15 cellular contexts compared by ENCODE assay signal in the genomic region with DNA sequence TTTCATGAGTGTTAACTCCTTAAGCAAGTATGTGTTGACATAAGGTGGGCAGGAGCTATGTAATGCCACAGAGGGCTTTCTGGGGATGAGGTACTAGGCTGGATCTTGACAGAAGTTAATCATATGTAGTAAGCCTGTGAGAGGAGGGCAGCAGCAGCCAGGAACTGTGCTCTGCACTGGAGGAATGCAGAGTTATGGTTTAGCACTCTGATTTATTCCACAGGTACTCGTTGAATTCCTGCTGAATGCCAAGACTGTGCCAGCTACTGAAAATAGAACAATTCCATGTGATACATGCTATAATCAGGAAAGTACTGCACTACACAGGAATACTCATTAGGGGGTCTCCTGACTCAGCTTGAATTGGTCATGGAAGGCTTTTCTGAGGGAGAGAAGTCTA. TPM values are rescaled to one million over a fixed set of nuclear protein-coding genes. Genes with fewer than 3 reads are reported as not detected.
A peak's percentile ranks its signal among the peaks of the same experiment; 100 is the strongest.
DNase-seq lines count a peak whose midpoint lies in the region; ATAC-seq and TF ChIP-seq lines count a peak whose summit lies in the region.
"Had no signal": no experiment of that assay in that cellular context is flagged by ENCODE, and none has a peak within 500 bp of the region (broad histone marks: within the 10 kb centered on the region; RNA-seq: fewer than 3 reads in every experiment).

No MANE protein-coding gene starts in this region.

- no peak overlapping the region for H2AFZ ChIP-seq in Karpas-422 (ENCODE audit: low read length)

- peak overlapping the region; percentile 66 for H3K4me2 ChIP-seq in Karpas-422 (ENCODE audit: low read depth, low read length, poor library complexity, severe bottlenecking)

- ATAC-seq in HG03159 (IDR thresholded peaks at IDR 0.05; ENCODE audit: unreplicated experiment) = no peak
- ATAC-seq: esophagus mucosa, sciatic nerve had no signal

- H3K4me1 Mint-ChIP-seq in activated CD4-positive, alpha-beta T cell treated with anti-CD3 and anti-CD28 coated beads, Interleukin-2, amount 10 ng/mL, durations not matched to agents 24 days and 14 days = peaks cover 89% of the 10 kb centered on the region
- H3K4me1 Mint-ChIP-seq in glutamatergic neuron (ENCODE audit: low read depth, unreplicated experiment) = peaks cover 70% of the 10 kb centered on the region

- no peaks in the 10 kb centered on the region for H3K9me3 Mint-ChIP-seq in activated CD4-positive, alpha-beta T cell treated with anti-CD3 and anti-CD28 coated beads, Interleukin-2, amount 10 ng/mL, durations not matched to agents 24 days and 14 days
- H3K9me3 Mint-ChIP-seq in glutamatergic neuron (ENCODE audit: unreplicated experiment) = peaks cover 25% of the 10 kb centered on the region

- H3K36me3 ChIP-seq in Karpas-422 (ENCODE audit: insufficient read depth, low read length) = 0 out of 2 replicates have a peak, but pooled peaks cover 1% of the 10 kb centered on the region
- H3K36me3 ChIP-seq: heart left ventricle, MG63 had no signal

- H3K36me3 Mint-ChIP-seq in activated CD4-positive, alpha-beta T cell treated with anti-CD3 and anti-CD28 coated beads, Interleukin-2, amount 10 ng/mL, durations not matched to agents 24 days and 14 days (ENCODE audit: low read depth) = peaks cover 49% of the 10 kb centered on the region
- peaks cover 5% of the 10 kb centered on the region for H3K36me3 Mint-ChIP-seq in glutamatergic neuron (ENCODE audit: unreplicated experiment)

- no peak for TF ChIP-seq CTCF in glutamatergic neuron (IDR thresholded peaks at IDR 0.05; ENCODE audit: partially characterized antibody, unreplicated experiment)

- no peaks in the 10 kb centered on the region for H4K20me1 ChIP-seq in Karpas-422 (ENCODE audit: insufficient read depth, low read depth, low read length)

- CTCF ChIA-PET in HEK293T (lab: Yijun Ruan, JAX) = no interaction called here

- no peak overlapping the region for H3K4me3 Mint-ChIP-seq in activated CD4-positive, alpha-beta T cell treated with anti-CD3 and anti-CD28 coated beads, Interleukin-2, amount 10 ng/mL, durations not matched to agents 24 days and 14 days
- peak overlapping the region; percentile 39 for H3K4me3 Mint-ChIP-seq in glutamatergic neuron (ENCODE audit: unreplicated experiment)

- peak overlapping the region; percentile 62; the same call in 1 of the 2 replicates for H3K9ac ChIP-seq in Karpas-422 (ENCODE audit: low read length)

- peak overlapping the region; percentile 92 for H3K27ac ChIP-seq in Karpas-422 (ENCODE audit: low read length)

- H3K4me1 ChIP-seq in Karpas-422 (ENCODE audit: low read length) = peaks cover 96% of the 10 kb centered on the region

- POLR2A ChIA-PET in HEK293T (lab: Yijun Ruan, JAX) = no interaction called here

- intact Hi-C loops in activated CD4-positive, alpha-beta T cell treated with anti-CD3 and anti-CD28 coated beads, Interleukin-2, amount 10 ng/mL, durations not matched to agents 24 days and 14 days (cut with micrococcal nuclease) = no loop called here

- peak overlapping the region; percentile 86 for H3K27ac Mint-ChIP-seq in activated CD4-positive, alpha-beta T cell treated with anti-CD3 and anti-CD28 coated beads, Interleukin-2, amount 10 ng/mL, durations not matched to agents 24 days and 14 days
- peak overlapping the region; percentile 26 for H3K27ac Mint-ChIP-seq in glutamatergic neuron (ENCODE audit: unreplicated experiment)

- H3K4me3 ChIP-seq in Karpas-422 (ENCODE audit: low read length) = no peak overlapping the region; the same call in 1 of the 2 replicates
- H3K4me3 ChIP-seq: heart left ventricle, MG63 had no signal

- no peaks in the 10 kb centered on the region for H3K27me3 Mint-ChIP-seq in activated CD4-positive, alpha-beta T cell treated with anti-CD3 and anti-CD28 coated beads, Interleukin-2, amount 10 ng/mL, durations not matched to agents 24 days and 14 days
- H3K27me3 Mint-ChIP-seq in glutamatergic neuron (ENCODE audit: unreplicated experiment) = peaks cover 17% of the 10 kb centered on the region

- DNase-seq in activated CD4-positive, alpha-beta T cell treated with anti-CD3 and anti-CD28 coated beads, Interleukin-2, amount 10 ng/mL, durations not matched to agents 24 days and 14 days = no peak
- no peak for DNase-seq in activated CD4-positive, alpha-beta T cell treated with anti-CD3 and anti-CD28 coated beads, Interleukin-2, amount 50 U/mL, for 48 hours
- DNase-seq in Karpas-422 = no peak
- no peak for DNase-seq in glutamatergic neuron
- peak; percentile 89 for DNase-seq in renal cortical epithelial cell (ENCODE audit: low read depth)
- DNase-seq in HEK293T (ENCODE audit: extremely low spot score) = no peak
- no peak for DNase-seq in NCI-H2029 (lab: John Stamatoyannopoulos, UW)
- DNase-seq: cortex of kidney, heart left ventricle, MG63, NCI-H2081 treated with DMSO at 0.1 percent for 48 hours, SIG-M5 had no signal

- H3K9me3 ChIP-seq in Karpas-422 (ENCODE audit: low read length) = no peaks in the 10 kb centered on the region
- H3K9me3 ChIP-seq: heart left ventricle, MG63 had no signal

- peaks cover 96% of the 10 kb centered on the region for H3K79me2 ChIP-seq in Karpas-422 (ENCODE audit: low read length)

- no peaks in the 10 kb centered on the region for H3K27me3 ChIP-seq in Karpas-422 (ENCODE audit: low read length)
- H3K27me3 ChIP-seq: heart left ventricle, MG63 had no signal

- no peaks in the 10 kb centered on the region for H3K9me2 ChIP-seq in Karpas-422 (replicated peaks; ENCODE audit: insufficient read depth, low read length)

TF ChIP-seq in HEK293T, 16 proteins besides CTCF, POLR2A, EP300 and RAD21:
- TF ChIP-seq FOXM1 (IDR thresholded peaks at IDR 0.05; ENCODE audit: borderline replicate concordance) (no peak), HDGF (IDR thresholded peaks at IDR 0.05; ENCODE audit: borderline replicate concordance) (no peak), L3MBTL2 (conservative IDR thresholded peaks at IDR 0.05) (no peak), ELF4 (IDR thresholded peaks at IDR 0.05) (no peak), BHLHE40 (IDR thresholded peaks at IDR 0.05; ENCODE audit: borderline replicate concordance) (no peak), FOXK2 (IDR thresholded peaks at IDR 0.05) (no peak), ARNT (IDR thresholded peaks at IDR 0.05) (no peak), LEF1 (IDR thresholded peaks at IDR 0.05; ENCODE audit: borderline replicate concordance) (no peak), SUZ12 (IDR thresholded peaks at IDR 0.05) (no peak), NFRKB (IDR thresholded peaks at IDR 0.05) (no peak), SP1 (IDR thresholded peaks at IDR 0.05) (no peak), ZNF384 (IDR thresholded peaks at IDR 0.05) (no peak)
TF ChIP-seq in HEK293T: peak in this region for 0.

RNA-seq across cellular contexts. Expression of a gene that starts 58.7 kb away (rescaled TPM):
- 73.4 and 78.9 TPM in 2 replicates for total RNA-seq in activated CD4-positive, alpha-beta T cell treated with anti-CD3 and anti-CD28 coated beads, Interleukin-2, amount 10 ng/mL, durations not matched to agents 24 days and 14 days
- total RNA-seq in Karpas-422 (2014; rRNA removed; shearing (Covaris generic); ENCODE audit: low replicate concordance) = 43.8 and 46.0 TPM in 2 replicates
- 106 TPM for total RNA-seq in glutamatergic neuron (ENCODE audit: unreplicated experiment)
- total RNA-seq in renal cortical epithelial cell = 20.8 and 34.2 TPM in 2 replicates
